9 cellular contexts compared by ENCODE assay signal in genomic region chr5:10704949-10705621, GRCh38. TPM values are rescaled to one million over a fixed set of nuclear protein-coding genes. Genes with fewer than 3 reads are reported as not detected.
A peak's percentile ranks its signal among the peaks of the same experiment; 100 is the strongest.
DNase-seq lines count a peak whose midpoint lies in the region; ATAC-seq, FAIRE-seq and TF ChIP-seq lines count a peak whose summit lies in the region.
"Had no signal": no experiment of that assay in that cellular context is flagged by ENCODE, and none has a peak within 500 bp of the region (broad histone marks: within the 10 kb centered on the region; RNA-seq: fewer than 3 reads in every experiment).

No MANE protein-coding gene starts in this region.

- H3K4me3 ChIP-seq in fibroblast of the aortic adventitia (ENCODE audit: low read depth, low read length): no peak overlapping the region
- H3K4me3 ChIP-seq in testis: no peak overlapping the region

- no peak for ATAC-seq in HG03457 (IDR thresholded peaks at IDR 0.05; ENCODE audit: unreplicated experiment)

- 81 to 83% methylated on average over 10 of the region's 10 CpGs for WGBS in testis, 2 donors

- in situ Hi-C loops in SK-MEL-5 (cut with HindIII; ENCODE audit: low pct_unique_long_range_greater_than_20kb, low sequenced_read_pairs): no loop called here

- H3K4me1 ChIP-seq in testis: no peaks in the 10 kb centered on the region

- peaks cover 40% of the 10 kb centered on the region for H3K4me1 Mint-ChIP-seq in osteocyte (ENCODE audit: unreplicated experiment)

- H3K4me3 Mint-ChIP-seq in osteocyte (ENCODE audit: unreplicated experiment): no peak overlapping the region
- H3K4me3 Mint-ChIP-seq: activated B cell treated with CpG ODN at 0.5 μM for 24 hours had no signal

- H3K9me3 Mint-ChIP-seq in osteocyte (ENCODE audit: unreplicated experiment): no peaks in the 10 kb centered on the region
- H3K9me3 Mint-ChIP-seq: activated B cell treated with CpG ODN at 0.5 μM for 24 hours had no signal

- no peak for TF ChIP-seq POLR2A in H54 (IDR thresholded peaks at IDR 0.05; ENCODE audit: low read depth, low read length)
- no peak for TF ChIP-seq POLR2A in testis (IDR thresholded peaks at IDR 0.05)

- H3K27ac ChIP-seq in testis: no peak overlapping the region

- H3K27me3 ChIP-seq in testis: no peaks in the 10 kb centered on the region

- no peaks in the 10 kb centered on the region for H3K36me3 ChIP-seq in testis (ENCODE audit: low read depth, missing control alignments)

- no peak overlapping the region for H3K27ac Mint-ChIP-seq in osteocyte (ENCODE audit: unreplicated experiment)
- H3K27ac Mint-ChIP-seq: activated B cell treated with CpG ODN at 0.5 μM for 24 hours had no signal

- FAIRE-seq in H54 (lab: Jason Lieb, UNC): peak; percentile 58

- H3K36me3 Mint-ChIP-seq in osteocyte (ENCODE audit: unreplicated experiment): peaks cover 2% of the 10 kb centered on the region

- intact Hi-C loops in testis (cut with DNase I; ENCODE audit: low total_unique reads): no loop called here

- H3K9me3 ChIP-seq in testis: no peaks in the 10 kb centered on the region

- DNase-seq in AG08395 (ENCODE audit: low spot score) (peak; percentile 61), H54 (ENCODE audit: insufficient read length, low spot score) (peak; percentile 68), SK-MEL-5 (ENCODE audit: low read depth, low spot score) (peak; percentile 41), fibroblast of the aortic adventitia (ENCODE audit: low read depth) (peak; percentile 64), osteocyte (ENCODE audit: extremely low spot score, unreplicated experiment) (no peak), DMS 273 treated with DMSO at 0.1 percent for 48 hours (lab: John Stamatoyannopoulos, UW) (no peak), testis (no peak)
- DNase-seq: activated B cell treated with CpG ODN at 0.5 μM for 24 hours had no signal

- no peaks in the 10 kb centered on the region for H3K27me3 Mint-ChIP-seq in osteocyte (ENCODE audit: unreplicated experiment)
- H3K27me3 Mint-ChIP-seq: activated B cell treated with CpG ODN at 0.5 μM for 24 hours had no signal

- no peak for TF ChIP-seq CTCF in fibroblast of the aortic adventitia (IDR thresholded peaks at IDR 0.05; ENCODE audit: insufficient read depth, low read length)
- TF ChIP-seq CTCF in osteocyte (IDR thresholded peaks at IDR 0.05): no peak
- no peak for TF ChIP-seq CTCF in testis (IDR thresholded peaks at IDR 0.05)

RNA-seq across cellular contexts. Expression of gene DAP, which starts 55.9 kb away (rescaled TPM):
- total RNA-seq in SK-MEL-5 (2014; rRNA removed; shearing (Covaris generic)): 17.1 and 17.6 TPM in 2 replicates
- 131 and 141 TPM in 2 replicates for polyA plus RNA-seq in SK-MEL-5 (2015; cell fraction: cytosol; rRNA removed)
- 23.2 and 25.0 TPM in 2 replicates for polyA plus RNA-seq in SK-MEL-5 (2015; cell fraction: nucleus; rRNA removed)
- total RNA-seq in fibroblast of the aortic adventitia (ENCODE audit: low replicate concordance): 28.9 and 49.3 TPM in 2 replicates
- total RNA-seq in osteocyte: 168 and 173 TPM in 2 replicates
- 10 to 100 TPM; 46.3 to 48.1 TPM for total RNA-seq in testis
- polyA plus RNA-seq in testis (ENCODE audit: insufficient read depth, low read depth, low replicate concordance): 92.2 TPM

Comparison
In these comparisons a context has a peak if more than half of its experiments do, and no peak if none do; other contexts are left out.
1. DNase-seq: peak in AG08395 (single experiment), H54 (single experiment), SK-MEL-5 (single experiment) and fibroblast of the aortic adventitia (single experiment); none in osteocyte (single experiment), DMS 273 treated with DMSO at 0.1 percent for 48 hours (single experiment) and testis (single experiment).